1 cellular context compared by ENCODE assay signal in the genomic region with DNA sequence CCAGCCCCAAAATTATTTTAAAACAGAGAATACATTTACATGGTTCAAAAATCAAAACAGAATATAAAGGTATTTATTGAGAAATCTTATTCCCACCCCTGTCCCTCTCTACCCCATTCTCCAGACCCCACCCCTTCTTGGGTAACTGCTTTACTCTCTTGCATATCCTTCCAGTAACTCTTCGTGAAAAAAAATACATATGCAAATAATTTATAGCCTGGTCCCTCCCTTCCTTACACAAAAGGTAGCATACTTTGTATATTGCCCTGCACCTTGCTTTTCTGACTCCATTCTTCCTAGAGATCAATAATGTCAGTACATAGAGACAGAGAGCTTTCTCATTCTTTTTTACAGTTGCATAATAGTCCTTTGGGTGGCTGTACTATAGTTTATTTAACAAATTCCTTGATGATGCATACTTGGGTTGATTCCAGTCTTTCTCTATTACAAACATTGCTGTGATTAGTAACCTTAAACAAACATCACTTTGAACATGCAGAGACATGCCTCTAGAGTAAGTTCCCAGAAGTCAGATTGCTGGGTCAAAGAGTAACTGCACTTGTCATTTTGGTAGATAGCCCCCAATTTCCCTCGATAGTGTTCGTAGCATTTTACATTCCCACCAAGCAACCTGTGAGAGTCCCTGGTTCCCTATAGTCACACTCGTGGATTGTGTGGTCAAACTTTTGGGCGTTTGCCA.
TF ChIP-seq lines count a peak whose summit lies in the region.

No MANE protein-coding gene starts in this region.

TF ChIP-seq in HepG2, 621 proteins besides CTCF, POLR2A, EP300 and RAD21 (continued from another document and continues in another):
- TF ChIP-seq PAXIP1 (CRISPR knock-in tag; conservative IDR thresholded peaks at IDR 0.05), result peak; percentile 93
- TF ChIP-seq CBFB (CRISPR knock-in tag; IDR thresholded peaks at IDR 0.05), result 0 out of 2 replicates have a peak, but pooled peaks have one; percentile 22
- no peak for TF ChIP-seq CC2D1A (CRISPR knock-in tag; IDR thresholded peaks at IDR 0.05)
- TF ChIP-seq KAT8 (CRISPR knock-in tag; IDR thresholded peaks at IDR 0.05), result peak; percentile 82
- no peak for TF ChIP-seq ZNF407 (CRISPR knock-in tag; IDR thresholded peaks at IDR 0.05; ENCODE audit: not compliant biosample characterization)
- TF ChIP-seq ZNF724P (CRISPR knock-in tag; IDR thresholded peaks at IDR 0.05; ENCODE audit: borderline replicate concordance), result no peak
- TF ChIP-seq ZNF136 (CRISPR knock-in tag; IDR thresholded peaks at IDR 0.05; ENCODE audit: low read depth), result no peak; the same call in 1 of the 2 replicates
- TF ChIP-seq ONECUT2 (CRISPR knock-in tag; IDR thresholded peaks at IDR 0.05), result peak; percentile 97
- TF ChIP-seq JARID2 (CRISPR knock-in tag; IDR thresholded peaks at IDR 0.05; ENCODE audit: insufficient replicate concordance), result no peak
- TF ChIP-seq THAP11 (CRISPR knock-in tag; IDR thresholded peaks at IDR 0.05), result peak; percentile 62; the same call in 1 of the 2 replicates
- peak; percentile 83 for TF ChIP-seq ZMYM2 (CRISPR knock-in tag; IDR thresholded peaks at IDR 0.05)
- TF ChIP-seq ZFYVE20 (CRISPR knock-in tag; IDR thresholded peaks at IDR 0.05; ENCODE audit: borderline replicate concordance, low read depth), result no peak
- TF ChIP-seq NFIC (IDR thresholded peaks at IDR 0.05; ENCODE audit: low read length), result peak; percentile 96
- TF ChIP-seq ZNF264 (CRISPR knock-in tag; IDR thresholded peaks at IDR 0.05), result peak; percentile 84
- TF ChIP-seq HDAC6 (IDR thresholded peaks at IDR 0.05; ENCODE audit: low read depth, low read length), result no peak
- no peak for TF ChIP-seq KLF12 (CRISPR knock-in tag; IDR thresholded peaks at IDR 0.05; ENCODE audit: borderline replicate concordance)
- no peak for TF ChIP-seq LBX2 (CRISPR knock-in tag; IDR thresholded peaks at IDR 0.05; ENCODE audit: borderline replicate concordance)
- TF ChIP-seq ZNF569 (CRISPR knock-in tag; IDR thresholded peaks at IDR 0.05; ENCODE audit: borderline replicate concordance), result no peak
- no peak for TF ChIP-seq NFE2L1 (CRISPR knock-in tag; IDR thresholded peaks at IDR 0.05; ENCODE audit: borderline replicate concordance)
- TF ChIP-seq HIC2 (CRISPR knock-in tag; IDR thresholded peaks at IDR 0.05; ENCODE audit: low read depth), result no peak
- TF ChIP-seq ZNF816 (CRISPR knock-in tag; IDR thresholded peaks at IDR 0.05; ENCODE audit: borderline replicate concordance), result peak; percentile 88; the same call in 1 of the 2 replicates
- TF ChIP-seq, protein P1, sequence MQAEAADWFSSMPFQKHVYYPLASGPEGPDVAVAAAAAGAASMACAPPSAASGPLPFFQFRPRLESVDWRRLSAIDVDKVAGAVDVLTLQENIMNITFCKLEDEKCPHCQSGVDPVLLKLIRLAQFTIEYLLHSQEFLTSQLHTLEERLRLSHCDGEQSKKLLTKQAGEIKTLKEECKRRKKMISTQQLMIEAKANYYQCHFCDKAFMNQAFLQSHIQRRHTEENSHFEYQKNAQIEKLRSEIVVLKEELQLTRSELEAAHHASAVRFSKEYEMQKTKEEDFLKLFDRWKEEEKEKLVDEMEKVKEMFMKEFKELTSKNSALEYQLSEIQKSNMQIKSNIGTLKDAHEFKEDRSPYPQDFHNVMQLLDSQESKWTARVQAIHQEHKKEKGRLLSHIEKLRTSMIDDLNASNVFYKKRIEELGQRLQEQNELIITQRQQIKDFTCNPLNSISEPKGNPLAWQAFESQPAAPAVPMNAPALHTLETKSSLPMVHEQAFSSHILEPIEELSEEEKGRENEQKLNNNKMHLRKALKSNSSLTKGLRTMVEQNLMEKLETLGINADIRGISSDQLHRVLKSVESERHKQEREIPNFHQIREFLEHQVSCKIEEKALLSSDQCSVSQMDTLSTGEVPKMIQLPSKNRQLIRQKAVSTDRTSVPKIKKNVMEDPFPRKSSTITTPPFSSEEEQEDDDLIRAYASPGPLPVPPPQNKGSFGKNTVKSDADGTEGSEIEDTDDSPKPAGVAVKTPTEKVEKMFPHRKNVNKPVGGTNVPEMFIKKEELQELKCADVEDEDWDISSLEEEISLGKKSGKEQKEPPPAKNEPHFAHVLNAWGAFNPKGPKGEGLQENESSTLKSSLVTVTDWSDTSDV (CRISPR knock-in tag; IDR thresholded peaks at IDR 0.05), result no peak
- no peak for TF ChIP-seq ZNF121 (CRISPR knock-in tag; IDR thresholded peaks at IDR 0.05)
- peak; percentile 84; the same call in 1 of the 2 replicates for TF ChIP-seq ZSCAN9 (CRISPR knock-in tag; IDR thresholded peaks at IDR 0.05; ENCODE audit: borderline replicate concordance)
- TF ChIP-seq MAF1 (CRISPR knock-in tag; IDR thresholded peaks at IDR 0.05; ENCODE audit: borderline replicate concordance), result no peak
- no peak for TF ChIP-seq HOXA5 (CRISPR knock-in tag; IDR thresholded peaks at IDR 0.05)
- no peak for TF ChIP-seq NAIF1 (CRISPR knock-in tag; IDR thresholded peaks at IDR 0.05; ENCODE audit: borderline replicate concordance)
- peak; percentile 85 for TF ChIP-seq NR2F6 (IDR thresholded peaks at IDR 0.05)
- peak; percentile 91 for TF ChIP-seq NR2F6 (CRISPR knock-in tag; IDR thresholded peaks at IDR 0.05)
- peak; percentile 97 for TF ChIP-seq PPARG (CRISPR knock-in tag; conservative IDR thresholded peaks at IDR 0.05)
- no peak for TF ChIP-seq CENPT (CRISPR knock-in tag; IDR thresholded peaks at IDR 0.05; ENCODE audit: low read depth)
- TF ChIP-seq, protein P2, sequence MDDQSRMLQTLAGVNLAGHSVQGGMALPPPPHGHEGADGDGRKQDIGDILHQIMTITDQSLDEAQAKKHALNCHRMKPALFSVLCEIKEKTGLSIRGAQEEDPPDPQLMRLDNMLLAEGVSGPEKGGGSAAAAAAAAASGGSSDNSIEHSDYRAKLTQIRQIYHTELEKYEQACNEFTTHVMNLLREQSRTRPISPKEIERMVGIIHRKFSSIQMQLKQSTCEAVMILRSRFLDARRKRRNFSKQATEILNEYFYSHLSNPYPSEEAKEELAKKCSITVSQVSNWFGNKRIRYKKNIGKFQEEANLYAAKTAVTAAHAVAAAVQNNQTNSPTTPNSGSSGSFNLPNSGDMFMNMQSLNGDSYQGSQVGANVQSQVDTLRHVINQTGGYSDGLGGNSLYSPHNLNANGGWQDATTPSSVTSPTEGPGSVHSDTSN (CRISPR knock-in tag; IDR thresholded peaks at IDR 0.05; ENCODE audit: borderline replicate concordance), result no peak
- no peak for TF ChIP-seq SETDB1 (CRISPR knock-in tag; IDR thresholded peaks at IDR 0.05; ENCODE audit: borderline replicate concordance)
